ENCODE assay signal across 20 cellular contexts in the genomic region with DNA sequence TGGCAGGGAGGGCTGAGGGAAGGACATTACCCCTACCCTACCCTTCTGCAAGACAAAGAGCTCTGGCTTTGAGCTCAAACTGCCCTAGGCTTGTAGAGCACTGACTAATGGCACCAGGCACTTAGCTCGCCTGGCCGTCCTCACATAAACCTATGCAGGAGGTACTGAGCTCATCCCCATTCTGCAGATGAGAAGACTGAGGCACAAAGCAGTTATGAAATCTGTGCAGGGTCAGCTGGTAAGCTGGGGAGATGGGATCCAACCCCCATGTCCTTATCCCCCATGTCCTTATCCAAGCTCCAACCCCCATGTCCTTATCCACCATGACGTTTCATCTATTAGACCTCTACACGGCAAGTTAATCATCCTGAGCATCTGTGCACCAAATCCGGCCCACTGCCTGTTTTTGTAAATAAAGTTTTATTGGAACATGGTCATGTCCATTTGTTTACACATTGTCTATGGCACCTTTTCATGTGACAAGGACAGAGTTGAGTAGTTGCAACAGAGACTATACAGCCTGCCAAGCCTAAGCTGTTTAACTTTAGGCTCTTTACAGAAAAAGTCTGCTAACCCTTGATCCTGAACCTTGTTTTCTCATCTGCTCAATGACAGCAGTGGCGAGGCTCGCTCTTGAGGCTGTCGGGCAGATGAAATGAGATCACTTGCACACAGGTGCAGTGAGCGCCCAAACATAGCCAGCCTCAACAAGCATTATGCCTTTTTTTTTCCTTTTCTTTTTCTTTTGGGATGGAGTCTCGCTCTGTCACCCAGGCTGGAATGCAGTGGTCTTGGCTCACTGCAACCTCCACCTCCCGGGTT.
DNase-seq lines count a peak whose midpoint lies in the region; TF ChIP-seq lines count a peak whose summit lies in the region.
"Had no signal": no experiment of that assay in that cellular context is flagged by ENCODE, and none has a peak within 500 bp of the region (broad histone marks: within the 10 kb centered on the region; RNA-seq: fewer than 3 reads in every experiment).

No MANE protein-coding gene starts in this region.

- no peaks in the 10 kb centered on the region for H3K9me3 Mint-ChIP-seq in osteocyte (ENCODE audit: unreplicated experiment)
- H3K9me3 Mint-ChIP-seq: GM23338 had no signal

- H3K4me1 Mint-ChIP-seq in osteocyte (ENCODE audit: unreplicated experiment): no peaks in the 10 kb centered on the region

- no peaks in the 10 kb centered on the region for H3K9me3 ChIP-seq in Karpas-422 (ENCODE audit: low read length)

- H3K27me3 ChIP-seq in Karpas-422 (ENCODE audit: low read length): no peaks in the 10 kb centered on the region

- H4K20me1 ChIP-seq in Karpas-422 (ENCODE audit: insufficient read depth, low read depth, low read length): no peaks in the 10 kb centered on the region; the same call in 1 of the 2 replicates

- H3K27ac ChIP-seq in Karpas-422 (ENCODE audit: low read length): peak overlapping the region; percentile 97
- H3K27ac ChIP-seq: 22Rv1 had no signal

- DNase-seq in DMS53 (lab: John Stamatoyannopoulos, UW) (peak; percentile 15), DMS53 treated with DMSO at 0.1 percent for 48 hours (lab: John Stamatoyannopoulos, UW; ENCODE audit: unreplicated experiment) (no peak), Karpas-422 (no peak), SHP77 treated with DMSO at 0.1 percent for 48 hours (lab: John Stamatoyannopoulos, UW) (peak; percentile 6), left kidney (ENCODE audit: low read depth, low spot score) (peak; percentile 15), osteocyte (ENCODE audit: extremely low spot score, unreplicated experiment) (no peak), NCI-H2196 (lab: John Stamatoyannopoulos, UW; ENCODE audit: unreplicated experiment) (no peak), ecto neural progenitor cell (ENCODE audit: low spot score) (no peak)
- DNase-seq: AML-193, GF-D8, NCI-H1417 treated with DMSO at 0.1 percent for 48 hours, NCI-H187 treated with DMSO at 0.1 percent for 48 hours, NCI-H2227 treated with DMSO at 0.1 percent for 48 hours, NCI-H510A treated with DMSO at 0.1 percent for 48 hours, NCI-H774, PC-3, SW 1271 had no signal

- H3K4me3 ChIP-seq in Karpas-422 (ENCODE audit: low read length): peak overlapping the region; percentile 57
- H3K4me3 ChIP-seq: GM23338 had no signal

- H2AFZ ChIP-seq in Karpas-422 (ENCODE audit: low read length): no peak overlapping the region
- H2AFZ ChIP-seq: GM23338 had no signal

- H3K27ac Mint-ChIP-seq in osteocyte (ENCODE audit: unreplicated experiment): no peak overlapping the region
- H3K27ac Mint-ChIP-seq: CD14-positive monocyte, GM23338 had no signal

- no peaks in the 10 kb centered on the region for H3K36me3 Mint-ChIP-seq in osteocyte (ENCODE audit: unreplicated experiment)
- H3K36me3 Mint-ChIP-seq: CD14-positive monocyte had no signal

- TF ChIP-seq CTCF in osteocyte (IDR thresholded peaks at IDR 0.05): no peak

- H3K79me2 ChIP-seq in Karpas-422 (ENCODE audit: low read length): no peaks in the 10 kb centered on the region

- H3K4me1 ChIP-seq in Karpas-422 (ENCODE audit: low read length): peaks cover 76% of the 10 kb centered on the region

- peak overlapping the region; percentile 88 for H3K4me2 ChIP-seq in Karpas-422 (ENCODE audit: low read depth, low read length, poor library complexity, severe bottlenecking)
- H3K4me2 ChIP-seq: GM23338 had no signal

- no peak overlapping the region for H3K4me3 Mint-ChIP-seq in osteocyte (ENCODE audit: unreplicated experiment)
- H3K4me3 Mint-ChIP-seq: CD14-positive monocyte, GM23338 had no signal

- H3K27me3 Mint-ChIP-seq in osteocyte (ENCODE audit: unreplicated experiment): peaks cover 8% of the 10 kb centered on the region

- H3K9ac ChIP-seq in Karpas-422 (ENCODE audit: low read length): peak overlapping the region; percentile 71

- H3K36me3 ChIP-seq in Karpas-422 (ENCODE audit: insufficient read depth, low read length): no peaks in the 10 kb centered on the region

- H3K9me2 ChIP-seq in Karpas-422 (replicated peaks; ENCODE audit: insufficient read depth, low read length): no peaks in the 10 kb centered on the region

Comparison
In these comparisons a context has a peak if more than half of its experiments do, and no peak if none do; other contexts are left out.
1. DNase-seq: peak in DMS53 (single experiment), SHP77 treated with DMSO at 0.1 percent for 48 hours (single experiment) and left kidney (single experiment); none in DMS53 treated with DMSO at 0.1 percent for 48 hours (single experiment), Karpas-422 (single experiment), osteocyte (single experiment), NCI-H2196 (single experiment) and ecto neural progenitor cell (single experiment).